In the genomic region with DNA sequence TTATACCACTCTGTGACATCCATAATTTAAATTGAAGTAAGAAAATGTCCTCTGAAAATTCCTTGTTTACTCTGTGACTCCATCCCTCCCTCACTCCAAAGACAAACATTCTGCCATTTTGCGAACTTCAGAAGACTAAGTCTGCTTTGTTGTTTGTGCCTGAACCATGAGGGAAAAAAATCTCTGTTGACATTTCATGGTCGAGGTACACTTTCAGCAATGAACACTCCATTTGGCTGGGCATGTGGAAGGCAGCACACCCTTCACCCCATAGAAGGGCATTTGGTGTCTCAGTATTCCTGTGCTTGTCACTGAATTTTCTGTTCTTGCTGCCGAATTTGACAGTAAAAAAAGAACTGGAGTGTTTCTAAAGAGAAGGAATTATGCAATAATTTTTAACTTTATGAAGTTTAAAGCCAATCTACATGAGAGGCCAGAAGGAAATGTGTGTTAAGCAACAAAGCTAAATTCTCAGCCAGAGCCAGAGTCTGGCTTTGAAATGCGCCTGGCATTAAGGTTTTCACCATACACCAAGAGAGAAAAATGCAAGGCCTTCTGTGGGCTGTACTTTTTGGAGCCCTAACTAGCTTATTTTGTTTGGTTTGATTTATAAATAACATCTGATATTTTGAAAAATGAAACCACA, we compare ENCODE assay signal across 23 cellular contexts. TPM values are rescaled to one million over a fixed set of nuclear protein-coding genes. Genes with fewer than 3 reads are reported as not detected.
"Had no signal": no experiment of that assay in that cellular context is flagged by ENCODE, and none has a peak within 500 bp of the region (broad histone marks: within the 10 kb centered on the region; RNA-seq: fewer than 3 reads in every experiment).

No MANE protein-coding gene starts in this region.

- DNase-seq: activated B cell treated with CpG ODN at 0.5 μM for 24 hours; activated CD4-positive, alpha-beta T cell treated with anti-CD3 and anti-CD28 coated beads, Interleukin-2, amount 10 ng/mL, durations not matched to agents 7 days and 5 days; activated naive CD4-positive, alpha-beta T cell treated with anti-CD3 and anti-CD28 coated beads, Interleukin-2, amount 10 ng/mL, durations not matched to agents 7 days and 5 days; activated T-cell treated with anti-CD3 and anti-CD28 coated beads for 4 hours; adrenal gland; body of pancreas; central memory CD4-positive, alpha-beta T cell; effector CD8-positive, alpha-beta T cell; immature natural killer cell; mucosa of descending colon; natural killer cell; spleen; stimulated activated CD4-positive, alpha-beta T cell treated with anti-CD3 and anti-CD28 coated beads, Interleukin-2, amount 100 ng/mL, for 24 hours; stimulated activated naive CD4-positive, alpha-beta T cell; substantia nigra; transverse colon had no signal

- H3K36me3 ChIP-seq: adrenal gland, spleen, transverse colon had no signal

- H3K27me3 ChIP-seq: adrenal gland, body of pancreas, transverse colon had no signal

- H3K9me3 ChIP-seq: adrenal gland, body of pancreas, mucosa of descending colon, spleen, transverse colon had no signal

- H3K4me3 ChIP-seq: adrenal gland, body of pancreas, coronary artery, mucosa of descending colon, spleen, transverse colon had no signal

- H3K27ac ChIP-seq: adrenal gland, body of pancreas, coronary artery, epithelial cell of prostate, spleen had no signal

- H3K4me1 ChIP-seq: adrenal gland, spleen had no signal

RNA-seq across cellular contexts. Expression of a gene that starts 4.7 kb away (rescaled TPM):
- total RNA-seq: activated B cell treated with CpG ODN at 0.5 μM for 24 hours; activated CD4-positive, alpha-beta T cell treated with anti-CD3 and anti-CD28 coated beads, Interleukin-2, amount 10 ng/mL, durations not matched to agents 7 days and 5 days; activated CD8-positive, alpha-beta memory T cell treated with anti-CD3 and anti-CD28 coated beads for 36 hours; activated T-helper 2 cell treated with anti-CD3 and anti-CD28 coated beads, Interferon-gamma antibody, Interleukin-2, Interleukin-4, amounts not matched to agents 10 μg/mL and 5 μg/mL and 100 μg/mL, durations not matched to agents 14 hours and 24 hours and 36 hours; adrenal gland; body of pancreas; glomerular endothelial cell; mucosa of descending colon; natural killer cell; posterior vena cava; sciatic nerve; spleen; transverse colon had no signal
- polyA plus RNA-seq: adrenal gland, immature natural killer cell, spleen had no signal
